8 cellular contexts compared by ENCODE assay signal in genomic region chr16:74998481-74999207, GRCh38. TPM values are rescaled to one million over a fixed set of nuclear protein-coding genes. Genes with fewer than 3 reads are reported as not detected.
DNase-seq lines count a peak whose midpoint lies in the region; ATAC-seq and TF ChIP-seq lines count a peak whose summit lies in the region.

Gene ZNRF1 (plus strand): TSS chr16:74999024. CDS start chr16:74999672, 648 bp downstream.

- TF ChIP-seq CTCF in GM12873 (IDR thresholded peaks at IDR 0.05; ENCODE audit: insufficient read depth, low read depth, low read length, missing control alignments): peak; percentile 72

- intact Hi-C loops in sciatic nerve (cut with DNase I): loop anchor here (2.0 kb wide), 1 partner anchor 112 kb away; no protein-coding TSS in a partner anchor

- DNase-seq in NCI-H1092 (lab: John Stamatoyannopoulos, UW): peak; percentile 74
- DNase-seq in T-helper 9 cell: peak; percentile 80
- DNase-seq in astrocyte of the hippocampus (ENCODE audit: low read depth, low spot score): peak; percentile 93
- DNase-seq in hypothalamus (lab: John Stamatoyannopoulos, UW): peak in 49 of 51 donors; percentile 20 to 90 (median 65)
- DNase-seq in sciatic nerve (ENCODE audit: low spot score): peak; percentile 90
- no peak for DNase-seq in cortex of kidney (lab: John Stamatoyannopoulos, UW)

- ATAC-seq in HG02571 (IDR thresholded peaks at IDR 0.05; ENCODE audit: unreplicated experiment) (peak; percentile 51), sciatic nerve (peak; percentile 89)

RNA-seq across cellular contexts. Expression of gene ZNRF1, which starts in this region (rescaled TPM):
- total RNA-seq in sciatic nerve: 24.6 TPM
